In genomic region chr2:141586985-141587384, GRCh38 we compare ENCODE assay signal across 8 cellular contexts.
"Had no signal": no experiment of that assay in that cellular context is flagged by ENCODE, and none has a peak within 500 bp of the region (broad histone marks: within the 10 kb centered on the region; RNA-seq: fewer than 3 reads in every experiment).

No MANE protein-coding gene starts in this region.

- H2AFZ ChIP-seq: GM23248 had no signal

- H3K4me2 ChIP-seq: KMS-11 had no signal

- H3K9ac ChIP-seq: GM23248, KMS-11 had no signal

- FAIRE-seq: H54, HTR-8/SVneo had no signal

- H3K4me3 ChIP-seq: GM23248 had no signal

- DNase-seq: GM23248, GOT3, H9, HCEC 1CT, KBM-7 had no signal

- H3K27ac ChIP-seq: GM23248, KMS-11 had no signal
